In genomic region chr10:58268454-58268945, GRCh38 we compare ENCODE assay signal across 8 cellular contexts. TPM values are rescaled to one million over a fixed set of nuclear protein-coding genes. Genes with fewer than 3 reads are reported as not detected.
DNase-seq lines count a peak whose midpoint lies in the region; ATAC-seq, FAIRE-seq and TF ChIP-seq lines count a peak whose summit lies in the region.

No MANE protein-coding gene starts in this region.

- ATAC-seq in HG03097 (IDR thresholded peaks at IDR 0.05; ENCODE audit: low FRiP score, unreplicated experiment): peak; percentile 0
- no peak for ATAC-seq in activated CD4-positive, CD25-positive, alpha-beta regulatory T cell treated with anti-CD3 and anti-CD28 coated beads, Interleukin-2, amount 50 U/mL, for 24 hours

- peaks cover 48% of the 10 kb centered on the region for H3K4me1 Mint-ChIP-seq in activated naive CD8-positive, alpha-beta T cell (ENCODE audit: low read depth)

- H3K27ac Mint-ChIP-seq in activated naive CD8-positive, alpha-beta T cell: peak overlapping the region; percentile 94

- peak overlapping the region; percentile 90 to 95 for H3K27ac ChIP-seq in kidney (ENCODE audit: low read depth in 2 of 2, low read length in 2 of 2)
- peak overlapping the region; percentile 96 for H3K27ac ChIP-seq in thymus (ENCODE audit: low read depth)

- no peak for FAIRE-seq in kidney (lab: Jason Lieb, UNC)

- H3K9me3 Mint-ChIP-seq in activated naive CD8-positive, alpha-beta T cell (ENCODE audit: low read depth): no peaks in the 10 kb centered on the region

- H3K9me3 ChIP-seq in kidney (ENCODE audit: control insufficient read depth in 1 of 2, low read length in 2 of 2) (no peaks in the 10 kb centered on the region), thymus (ENCODE audit: control insufficient read depth) (no peaks in the 10 kb centered on the region)

- H3K36me3 Mint-ChIP-seq in activated naive CD8-positive, alpha-beta T cell: no peaks in the 10 kb centered on the region

- no peaks in the 10 kb centered on the region for H3K27me3 ChIP-seq in thymus (ENCODE audit: control insufficient read depth, insufficient read depth)

- peak overlapping the region; percentile 96 for H3K4me3 Mint-ChIP-seq in activated naive CD8-positive, alpha-beta T cell

- peak overlapping the region; percentile 67 to 79 for H3K9ac ChIP-seq in kidney (ENCODE audit: low read length in 2 of 2)

- no peak for TF ChIP-seq CTCF in kidney (IDR thresholded peaks at IDR 0.05; ENCODE audit: borderline replicate concordance, extremely low read depth, insufficient read depth)

- in situ Hi-C loops in KBM-7 (cut with MboI; ENCODE audit: low pct_unique_long_range_greater_than_20kb, low sequenced_read_pairs): no loop called here

- H3K4me1 ChIP-seq in kidney (ENCODE audit: control insufficient read depth in 1 of 2, insufficient read depth in 1 of 2, low read depth in 1 of 2, low read length in 2 of 2) (peaks cover 0 to 2% of the 10 kb centered on the region in 2 donors), thymus (ENCODE audit: control insufficient read depth, insufficient read depth, low read length) (peaks cover 5% of the 10 kb centered on the region)

- DNase-seq in NCI-H510A treated with DMSO at 0.1 percent for 48 hours (lab: John Stamatoyannopoulos, UW): peak; percentile 87
- no peak for DNase-seq in NCI-H510A (lab: John Stamatoyannopoulos, UW)
- DNase-seq in kidney: no peak
- no peak for DNase-seq in KBM-7

- H3K36me3 ChIP-seq in kidney (ENCODE audit: control insufficient read depth in 1 of 2, insufficient read depth in 2 of 2, low read length in 2 of 2) (no peaks in the 10 kb centered on the region), thymus (ENCODE audit: control insufficient read depth, insufficient read depth) (no peaks in the 10 kb centered on the region)

- intact Hi-C loops in kidney (cut with DNase I): no loop called here

- peak overlapping the region; percentile 83 to 88 for H3K4me3 ChIP-seq in kidney (ENCODE audit: low read length in 2 of 2)
- H3K4me3 ChIP-seq in thymus (ENCODE audit: low read length): peak overlapping the region; percentile 80

- whole genome bisulfite sequencing in thymus: under 1% methylated on average over 13 of the region's 13 CpGs

- no peaks in the 10 kb centered on the region for H3K27me3 Mint-ChIP-seq in activated naive CD8-positive, alpha-beta T cell

RNA-seq across cellular contexts. Expression of gene CISD1, which starts 0.5 kb away (rescaled TPM):
- total RNA-seq in kidney: 38.0 TPM
- 216 TPM for polyA plus RNA-seq in kidney (ENCODE audit: insufficient read depth, low read depth, low replicate concordance)
- 43.8 TPM for polyA plus RNA-seq in thymus

RNA-seq across cellular contexts. Expression of gene IPMK, which starts 0.8 kb away (rescaled TPM):
- 5.0 TPM for total RNA-seq in kidney
- polyA plus RNA-seq in kidney (ENCODE audit: insufficient read depth, low read depth, low replicate concordance): 1.7 TPM
- 5.2 TPM for polyA plus RNA-seq in thymus
